ENCODE assay signal across 8 cellular contexts in genomic region chr4:140426610-140427103, GRCh38. TPM values are rescaled to one million over a fixed set of nuclear protein-coding genes. Genes with fewer than 3 reads are reported as not detected.
DNase-seq lines count a peak whose midpoint lies in the region; ATAC-seq, FAIRE-seq and TF ChIP-seq lines count a peak whose summit lies in the region.

No MANE protein-coding gene starts in this region.

- H4K91ac ChIP-seq in neuronal stem cell (ENCODE audit: low read depth, low read length, poor library complexity): no peak overlapping the region

- peaks cover 2% of the 10 kb centered on the region for H3K79me1 ChIP-seq in neuronal stem cell (ENCODE audit: low read depth, low read length)

- DNase-seq in 8988T (peak; percentile 10), OCI-M1 (lab: John Stamatoyannopoulos, UW) (peak; percentile 51), epithelial cell of esophagus (ENCODE audit: low read depth) (no peak), neuronal stem cell (ENCODE audit: low spot score) (peak; percentile 2), RCC 7860 (ENCODE audit: low spot score) (no peak)

- H3K4me1 ChIP-seq in neuronal stem cell (ENCODE audit: control insufficient read depth in 2 of 2, insufficient read depth in 1 of 2, low read depth in 1 of 2, low read length in 2 of 2): no peaks in the 10 kb centered on the region

- H4K8ac ChIP-seq in neuronal stem cell (ENCODE audit: low read depth, low read length): no peak overlapping the region

- H3K27ac ChIP-seq in neuronal stem cell (replicated peaks; ENCODE audit: low read length): peak overlapping the region; percentile 79

- H2BK15ac ChIP-seq in neuronal stem cell (ENCODE audit: low read length): peak overlapping the region; percentile 96

- peak overlapping the region; percentile 100 for H2AFZ ChIP-seq in neuronal stem cell (ENCODE audit: low read length)

- peaks cover 0 to 3% of the 10 kb centered on the region in 2 donors for H3K36me3 ChIP-seq in neuronal stem cell (replicated peaks in 1 of 2; ENCODE audit: control insufficient read depth in 2 of 2, insufficient read depth in 2 of 2, low read length in 2 of 2)

- peak overlapping the region; percentile 38 for H2BK120ac ChIP-seq in neuronal stem cell (ENCODE audit: low read depth, low read length)

- peak; percentile 18 for ATAC-seq in GM18870 (IDR thresholded peaks at IDR 0.05; ENCODE audit: unreplicated experiment)
- peak; percentile 25 for ATAC-seq in HG03354 (IDR thresholded peaks at IDR 0.05; ENCODE audit: poor library complexity, severe bottlenecking, unreplicated experiment)
- no peak for ATAC-seq in GM18873 (IDR thresholded peaks at IDR 0.05; ENCODE audit: low FRiP score, unreplicated experiment)

- no peak overlapping the region for H2AK5ac ChIP-seq in neuronal stem cell (ENCODE audit: low read depth, low read length)

- peak overlapping the region; percentile 58 for H3K23ac ChIP-seq in neuronal stem cell (ENCODE audit: low read depth, low read length, poor library complexity)

- no peak overlapping the region for H3K4ac ChIP-seq in neuronal stem cell (ENCODE audit: low read length)

- peak overlapping the region; percentile 98 for H3K18ac ChIP-seq in neuronal stem cell (ENCODE audit: low read length)

- no peak for FAIRE-seq in RCC 7860 (lab: Jason Lieb, UNC)

- no peaks in the 10 kb centered on the region for H3K9me3 ChIP-seq in neuronal stem cell (replicated peaks in 1 of 2; ENCODE audit: control insufficient read depth in 2 of 2, insufficient read depth in 1 of 2, low read depth in 1 of 2, low read length in 2 of 2)

- H3K27me3 ChIP-seq in neuronal stem cell (ENCODE audit: control insufficient read depth in 3 of 3, insufficient read depth in 3 of 3, low read depth in 1 of 3, low read length in 3 of 3): peaks cover 0 to 28% (median 0%) of the 10 kb centered on the region in 3 experiments

- peak overlapping the region; percentile 68 for H2BK12ac ChIP-seq in neuronal stem cell (ENCODE audit: low read length)

- H3K4me2 ChIP-seq in neuronal stem cell (ENCODE audit: insufficient read depth, low read length, poor library complexity, severe bottlenecking): peak overlapping the region; percentile 71

- no peak overlapping the region for H3K14ac ChIP-seq in neuronal stem cell (ENCODE audit: low read length)

- no CpG with 5 or more reads among the region's 23 CpGs for WGBS in neuronal stem cell (ENCODE audit: extremely low coverage in 2 of 2, insufficient read length in 2 of 2, insufficient replicate concordance in 1 of 2), 2 donors

- H3K4me3 ChIP-seq in epithelial cell of esophagus (ENCODE audit: low read length) (peak overlapping the region; percentile 61), neuronal stem cell (ENCODE audit: low read length in 2 of 2) (peak overlapping the region; percentile 86 to 98)

- H3K9ac ChIP-seq in neuronal stem cell (ENCODE audit: low read depth, low read length, poor library complexity): peak overlapping the region; percentile 97

- H2BK5ac ChIP-seq in neuronal stem cell (ENCODE audit: low read length): peak overlapping the region; percentile 61

- TF ChIP-seq CTCF in epithelial cell of esophagus (IDR thresholded peaks at IDR 0.05; ENCODE audit: insufficient read depth, low read depth, low read length, missing control alignments): peak; percentile 14

RNA-seq across cellular contexts. Expression of gene CLGN, which starts 0.8 kb away (rescaled TPM):
- polyA plus RNA-seq in neuronal stem cell (2013, experiment 1 of 2): 36.4 TPM
- polyA plus RNA-seq in neuronal stem cell (2013, experiment 2 of 2): 36.4 TPM

RNA-seq across cellular contexts. Expression of gene SCOC, which starts 53.2 kb away (rescaled TPM):
- polyA plus RNA-seq in neuronal stem cell (2013, experiment 1 of 2): 60.4 TPM
- polyA plus RNA-seq in neuronal stem cell (2013, experiment 2 of 2): 61.6 TPM

Comparison
In these comparisons a context has a peak if more than half of its experiments do, and no peak if none do; other contexts are left out.
1. DNase-seq: peak in 8988T (single experiment), OCI-M1 (single experiment) and neuronal stem cell (single experiment); none in epithelial cell of esophagus (single experiment) and RCC 7860 (single experiment).